In genomic region chr4:118005883-118006282, GRCh38 we compare ENCODE assay signal across 1 cellular context.
TF ChIP-seq lines count a peak whose summit lies in the region.

No MANE protein-coding gene starts in this region.

TF ChIP-seq in GM23338, 12 proteins besides CTCF, POLR2A, EP300 and RAD21 (continued from another document):
- no peak for TF ChIP-seq REST (IDR thresholded peaks at IDR 0.05; ENCODE audit: unreplicated experiment)
- TF ChIP-seq CREB1 (CRISPR knock-in tag; IDR thresholded peaks at IDR 0.05; ENCODE audit: low read depth): no peak
- no peak for TF ChIP-seq EZH2phosphoT487 (IDR thresholded peaks at IDR 0.05; ENCODE audit: unreplicated experiment)
- TF ChIP-seq ZNF462 (CRISPR knock-in tag; IDR thresholded peaks at IDR 0.05): no peak
- TF ChIP-seq ZNF331 (CRISPR knock-in tag; IDR thresholded peaks at IDR 0.05; ENCODE audit: low read depth): no peak
- TF ChIP-seq ZNF114 (CRISPR knock-in tag; IDR thresholded peaks at IDR 0.05): no peak
- TF ChIP-seq ETS1 (IDR thresholded peaks at IDR 0.05): no peak
- no peak for TF ChIP-seq STAT1 (IDR thresholded peaks at IDR 0.05; ENCODE audit: unreplicated experiment)
